In genomic region chr5:109327572-109327971, GRCh38 we compare ENCODE assay signal across 17 cellular contexts.
"Had no signal": no experiment of that assay in that cellular context is flagged by ENCODE, and none has a peak within 500 bp of the region (broad histone marks: within the 10 kb centered on the region; RNA-seq: fewer than 3 reads in every experiment).

No MANE protein-coding gene starts in this region.

- H3K27me3 ChIP-seq: body of pancreas, tibial nerve had no signal

- H3K9me3 ChIP-seq: body of pancreas, tibial nerve had no signal

- DNase-seq: activated B cell treated with CpG ODN at 0.5 μM for 24 hours; activated CD4-positive, alpha-beta T cell treated with anti-CD3 and anti-CD28 coated beads, Interleukin-2, amount 10 ng/mL, durations not matched to agents 7 days and 5 days; activated naive CD4-positive, alpha-beta T cell treated with anti-CD3 and anti-CD28 coated beads, Interleukin-2, amount 10 ng/mL, durations not matched to agents 7 days and 5 days; activated T-cell treated with anti-CD3 and anti-CD28 coated beads for 4 hours; body of pancreas; effector memory CD4-positive, alpha-beta T cell; hypothalamus; left cardiac atrium; naive thymus-derived CD8-positive, alpha-beta T cell; nucleus accumbens; stimulated activated CD4-positive, alpha-beta T cell treated with anti-CD3 and anti-CD28 coated beads, Interleukin-12 subunit alpha, Interleukin-12 subunit beta, amount 100 ng/mL, for 4 hours; stimulated activated CD4-positive, alpha-beta T cell treated with anti-CD3 and anti-CD28 coated beads, Interleukin-2, amount 100 ng/mL, for 48 hours; stimulated activated CD8-positive, alpha-beta memory T cell treated with anti-CD3 and anti-CD28 coated beads, Interleukin-4, amount 100 ng/mL, for 48 hours; T-helper 17 cell had no signal

- H3K4me3 ChIP-seq: body of pancreas, lung, tibial nerve had no signal

- H3K27ac ChIP-seq: body of pancreas had no signal

- ATAC-seq: activated T-helper 17 cell treated with anti-CD3 and anti-CD28 coated beads, Interleukin-2, amount 50 U/mL, for 72 hours; left cardiac atrium; naive thymus-derived CD8-positive, alpha-beta T cell; T-helper 17 cell had no signal
